In the genomic region with DNA sequence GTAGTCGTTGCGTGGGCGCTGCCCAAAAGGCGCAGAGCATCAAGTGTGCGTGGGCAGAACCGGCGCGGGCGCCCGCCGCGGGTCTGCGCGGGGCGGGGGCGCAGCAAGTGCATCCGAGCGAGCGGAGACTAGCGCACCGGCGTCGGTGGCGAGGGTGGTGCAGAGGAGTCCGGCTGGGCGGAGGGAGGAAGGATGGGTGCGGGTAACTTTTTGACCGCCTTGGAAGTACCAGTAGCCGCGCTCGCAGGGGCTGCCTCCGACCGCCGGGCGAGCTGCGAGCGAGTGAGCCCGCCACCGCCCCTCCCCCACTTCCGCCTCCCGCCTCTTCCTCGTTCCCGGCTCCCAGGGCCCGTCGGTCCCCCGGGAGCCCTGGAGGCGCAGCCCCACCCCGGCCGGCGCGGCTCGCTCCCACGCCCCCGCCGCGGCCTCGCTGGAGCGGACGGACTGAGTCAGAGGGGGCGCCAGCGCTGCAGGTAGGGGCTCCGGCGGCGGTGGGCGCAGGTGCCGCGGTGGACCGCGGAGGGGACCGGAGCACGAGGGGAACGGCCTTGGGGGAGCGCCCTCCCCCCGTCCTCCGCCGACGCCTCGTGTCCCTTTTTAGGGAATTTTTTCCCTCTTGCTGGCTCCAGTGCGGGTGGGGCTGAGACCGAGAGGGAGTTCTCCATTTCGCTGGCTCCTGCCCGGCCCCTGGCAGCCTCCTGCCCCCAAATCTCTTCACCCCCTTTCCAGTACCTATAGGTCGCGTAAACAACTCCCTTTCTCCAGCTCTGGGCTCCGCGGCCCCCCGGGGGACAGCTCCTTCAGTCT, we compare ENCODE assay signal across 8 cellular contexts. TPM values are rescaled to one million over a fixed set of nuclear protein-coding genes. Genes with fewer than 3 reads are reported as not detected.
DNase-seq lines count a peak whose midpoint lies in the region; ATAC-seq, FAIRE-seq and TF ChIP-seq lines count a peak whose summit lies in the region.

No MANE protein-coding gene starts in this region.

- peaks cover 35% of the 10 kb centered on the region for H3K4me1 Mint-ChIP-seq in nephron progenitor cell

- no peaks in the 10 kb centered on the region for H3F3A ChIP-seq in PC-3 (ENCODE audit: low read length, unreplicated experiment)

- TF ChIP-seq POLR2A in thyroid gland (IDR thresholded peaks at IDR 0.05): no peak

- H3K4me3 ChIP-seq in PC-3 (ENCODE audit: low read length): peak overlapping the region; percentile 88
- H3K4me3 ChIP-seq in thyroid gland (replicated peaks in 1 of 3): peak overlapping the region; percentile 67 to 86 (median 72)

- no peaks in the 10 kb centered on the region for H3K27me3 ChIP-seq in PC-3 (ENCODE audit: low read length)
- no peaks in the 10 kb centered on the region for H3K27me3 ChIP-seq in thyroid gland

- H3K27me3 Mint-ChIP-seq in nephron progenitor cell (ENCODE audit: low read depth, poor library complexity): peaks cover 62% of the 10 kb centered on the region

- H3K9me3 ChIP-seq in PC-3 (ENCODE audit: low read length) (no peaks in the 10 kb centered on the region), thyroid gland (no peaks in the 10 kb centered on the region)

- peak; percentile 46 to 49 for DNase-seq in NCI-H2081 (lab: John Stamatoyannopoulos, UW)
- DNase-seq in NCI-H2081 treated with DMSO at 0.1 percent for 48 hours (lab: John Stamatoyannopoulos, UW): no peak
- DNase-seq in PC-3: peak; percentile 52
- DNase-seq in activated gamma-delta T cell treated with Interleukin-2 at 50 U/mL for 16 hours: peak; percentile 33
- DNase-seq in frontal cortex (ENCODE audit: low spot score in 2 of 2): peak; percentile 72 to 81
- peak; percentile 77 for DNase-seq in nephron progenitor cell
- DNase-seq in thyroid gland: peak; percentile 48 to 56
- no peak for DNase-seq in NK-92 treated with Interleukin-12 subunit alpha and Interleukin-12 subunit beta, amount 100 ng/mL, for 24 hours (lab: John Stamatoyannopoulos, UW)

- BruUV-seq in PC-3 (replicated peaks; lab: Mats Ljungman, UMichigan): no TSS peak

- no peaks in the 10 kb centered on the region for H3K79me2 ChIP-seq in PC-3 (ENCODE audit: low read length)

- no peaks in the 10 kb centered on the region for H4K20me1 ChIP-seq in PC-3 (ENCODE audit: low read length)

- H3K36me3 ChIP-seq in PC-3 (ENCODE audit: low read depth, low read length) (no peaks in the 10 kb centered on the region), thyroid gland (peaks cover 0 to 5% of the 10 kb centered on the region in 2 donors)

- peak overlapping the region; percentile 30 for H3K27ac ChIP-seq in PC-3 (ENCODE audit: low read length)
- peak overlapping the region; percentile 70 to 90 (median 85) for H3K27ac ChIP-seq in thyroid gland

- TF ChIP-seq CTCF in PC-3 (conservative IDR thresholded peaks at IDR 0.05; ENCODE audit: low read depth, low read length) (0 out of 2 replicates have a peak, but pooled peaks have one; percentile 21), nephron progenitor cell (IDR thresholded peaks at IDR 0.05) (no peak), thyroid gland (IDR thresholded peaks at IDR 0.05) (no peak)

- POLR2A ChIA-PET in PC-3 (lab: Charles Lee; ENCODE audit: unreplicated experiment): interaction anchor here (1.0 kb wide), 1 partner anchor 9 kb away, joined by 5 read pairs; a partner anchor contains a TSS

- peak; percentile 35 for ATAC-seq in PC-3

- peak overlapping the region; percentile 81 for H3K4me3 Mint-ChIP-seq in nephron progenitor cell

- peaks cover 22% of the 10 kb centered on the region for H3K9me3 Mint-ChIP-seq in nephron progenitor cell

- H3K9ac ChIP-seq in PC-3 (ENCODE audit: low read length): peak overlapping the region; percentile 80

- H3K4me2 ChIP-seq in PC-3 (ENCODE audit: low read length): peak overlapping the region; percentile 99

- H3K27ac Mint-ChIP-seq in nephron progenitor cell: no peak overlapping the region

- H3K4me1 ChIP-seq in PC-3 (ENCODE audit: insufficient read depth, low read length) (peaks cover 20% of the 10 kb centered on the region), thyroid gland (peaks cover 0 to 10% of the 10 kb centered on the region in 2 donors)

- H3K36me3 Mint-ChIP-seq in nephron progenitor cell (ENCODE audit: low read depth): peaks cover 30% of the 10 kb centered on the region

- intact Hi-C loops in PC-3 (cut with micrococcal nuclease) (no loop called here), thyroid gland (cut with DNase I) (no loop called here)

- H3K9me2 ChIP-seq in PC-3 (replicated peaks; ENCODE audit: low read length): no peaks in the 10 kb centered on the region

- FAIRE-seq in frontal cortex (lab: Jason Lieb, UNC): no peak

- peak overlapping the region; percentile 93 for H2AFZ ChIP-seq in PC-3 (ENCODE audit: low read length)

- CTCF ChIA-PET in PC-3 (lab: Charles Lee): interaction anchor here (0.9 kb wide), 1 partner anchor 38 kb away, joined by 4 read pairs; no protein-coding TSS in a partner anchor

- 1% methylated on average over 27 to 38 of the region's 87 CpGs for WGBS in thyroid gland, 2 donors

RNA-seq across cellular contexts. Expression of a gene that starts 1.6 kb away (rescaled TPM):
- 7.7 and 8.5 TPM in 2 replicates for total RNA-seq in PC-3 (2014; rRNA removed)
- total RNA-seq in frontal cortex: 2.9 TPM
- 10 to 100 TPM; 12.1 to 47.4 (median 20.9) TPM for total RNA-seq in thyroid gland

RNA-seq across cellular contexts. Expression of a gene that starts 9.5 kb away (rescaled TPM):
- total RNA-seq in PC-3 (2014; rRNA removed) (101 and 129 TPM in 2 replicates), frontal cortex (10.2 TPM), thyroid gland (100 to 1,000 TPM in 3 of 4 donors, 10 to 100 TPM in 1; 85.0 to 122 (median 114) TPM)

RNA-seq across cellular contexts. Expression of a gene that starts 28.3 kb away (rescaled TPM):
- total RNA-seq in PC-3 (2014; rRNA removed) (not detected in 2 replicates), frontal cortex (not detected), thyroid gland (not detected)

RNA-seq across cellular contexts. Expression of a gene that starts 43.5 kb away (rescaled TPM):
- total RNA-seq in PC-3 (2014; rRNA removed): 32.5 and 45.2 TPM in 2 replicates
- total RNA-seq in frontal cortex: 25.7 TPM
- total RNA-seq in thyroid gland: 10 to 100 TPM; 52.7 to 86.1 (median 76.6) TPM

RNA-seq across cellular contexts. Expression of a gene that starts 58.2 kb away (rescaled TPM):
- total RNA-seq in PC-3 (2014; rRNA removed): 134 and 167 TPM in 2 replicates
- 0.82 TPM for total RNA-seq in frontal cortex
- total RNA-seq in thyroid gland: 100 to 1,000 TPM in 1 of 4 donors, 10 to 100 TPM in 3; 35.5 to 101 (median 63.3) TPM

Comparison
In these comparisons a context has a peak if more than half of its experiments do, and no peak if none do; other contexts are left out.
1. DNase-seq: peak in NCI-H2081 (2 of 2), PC-3 (single experiment), activated gamma-delta T cell treated with Interleukin-2 at 50 U/mL for 16 hours (single experiment), frontal cortex (2 of 2), nephron progenitor cell (single experiment) and thyroid gland (2 of 2); none in NCI-H2081 treated with DMSO at 0.1 percent for 48 hours (single experiment) and NK-92 treated with Interleukin-12 subunit alpha and Interleukin-12 subunit beta, amount 100 ng/mL, for 24 hours (single experiment).